ENCODE assay signal across 8 cellular contexts in the genomic region with DNA sequence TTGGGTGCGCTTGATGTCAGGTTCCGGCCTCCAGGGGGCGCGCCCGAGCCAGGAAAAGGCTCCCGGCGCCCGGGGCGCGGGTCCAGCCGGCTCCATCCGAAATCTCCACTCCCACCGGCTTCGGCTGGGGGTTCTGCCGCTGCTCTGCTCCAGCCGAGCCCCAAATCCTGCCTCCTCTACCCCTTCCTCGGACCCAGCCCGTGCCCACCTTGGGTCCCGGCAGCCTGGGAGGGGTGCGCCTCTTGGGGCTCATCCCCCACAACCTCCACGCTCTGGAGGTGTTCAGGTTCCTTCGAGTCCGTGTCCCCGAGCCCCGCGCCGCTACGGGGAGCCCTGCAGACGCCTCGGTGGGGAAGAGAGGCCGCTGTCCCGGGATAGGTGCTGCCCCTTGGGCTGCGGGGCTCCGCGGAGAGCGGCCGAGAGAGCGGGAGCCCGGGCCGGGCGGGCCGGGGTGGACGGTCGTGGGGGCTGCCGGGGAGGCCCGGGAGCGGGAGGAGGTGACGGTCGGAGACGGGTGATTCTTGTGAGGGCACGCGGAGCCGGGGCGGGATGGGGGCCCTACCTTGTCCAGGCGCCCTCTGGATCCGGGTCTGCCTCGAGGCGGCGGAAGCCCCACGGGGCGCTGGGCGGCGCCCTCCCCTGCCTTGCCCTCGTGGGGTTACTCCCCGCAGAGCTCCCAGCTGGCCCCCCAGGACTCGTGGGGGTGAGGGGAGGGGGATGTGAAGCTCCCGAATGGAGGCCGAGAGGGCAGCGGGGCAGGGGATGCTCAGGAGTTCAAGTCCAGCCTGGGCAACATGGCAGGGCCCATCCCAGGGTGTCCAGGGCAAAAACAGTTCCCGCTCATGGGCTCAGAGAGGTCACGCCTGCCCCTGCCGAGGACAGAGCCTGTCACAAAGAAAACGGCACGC. TPM values are rescaled to one million over a fixed set of nuclear protein-coding genes. Genes with fewer than 3 reads are reported as not detected.
A peak's percentile ranks its signal among the peaks of the same experiment; 100 is the strongest.
DNase-seq lines count a peak whose midpoint lies in the region; ATAC-seq and TF ChIP-seq lines count a peak whose summit lies in the region.

No MANE protein-coding gene starts in this region.

- 8 to 13% methylated on average over 65 to 74 of the region's 74 CpGs for WGBS in lung, 2 donors

- H3K4me3 ChIP-seq in duodenal mucosa (ENCODE audit: low read depth in 1 of 2, low read length in 2 of 2) (peak overlapping the region; percentile 61 to 62), lung (no peak overlapping the region)

- H3K9ac ChIP-seq in duodenal mucosa (ENCODE audit: low read depth in 1 of 2, low read length in 2 of 2) = peak overlapping the region in 1 of 2 donors; percentile 63

- H3K27me3 ChIP-seq in duodenal mucosa (ENCODE audit: control insufficient read depth in 1 of 2, insufficient read depth in 2 of 2, low read length in 2 of 2) (no peaks in the 10 kb centered on the region), lung (ENCODE audit: control insufficient read depth, insufficient read depth) (no peaks in the 10 kb centered on the region)

- H3K27ac ChIP-seq in duodenal mucosa (ENCODE audit: low read depth, low read length) = no peak overlapping the region
- peak overlapping the region in 1 of 2 donors; percentile 38 for H3K27ac ChIP-seq in lung (ENCODE audit: low read depth in 1 of 2, low read length in 1 of 2)

- peak; percentile 89 for DNase-seq in AG08395 (ENCODE audit: low spot score)
- peak; percentile 24 for DNase-seq in NCI-H2107 treated with DMSO at 0.1 percent for 48 hours (lab: John Stamatoyannopoulos, UW; ENCODE audit: unreplicated experiment)
- peak; percentile 78 for DNase-seq in activated CD4-positive, alpha-beta T cell treated with anti-CD3 and anti-CD28 coated beads, Interleukin-2, amount 50 U/mL, for 1 hour
- DNase-seq in lung (ENCODE audit: low spot score) = peak; percentile 81
- DNase-seq in stimulated activated CD4-positive, alpha-beta T cell treated with anti-CD3 and anti-CD28 coated beads, TNF-alpha, amount 100 ng/mL, for 24 hours (ENCODE audit: low read depth in 3 of 3) = peak; percentile 57 to 79 (median 67)

- peak; percentile 25 for TF ChIP-seq POLR2A in GM18526 (IDR thresholded peaks at IDR 0.05; ENCODE audit: extremely low read depth, insufficient read length)

- peak; percentile 82 for TF ChIP-seq CTCF in lung (IDR thresholded peaks at IDR 0.05; ENCODE audit: control extremely low read depth, extremely low read depth)

- H3K36me3 ChIP-seq in duodenal mucosa (ENCODE audit: control insufficient read depth in 1 of 2, insufficient read depth in 2 of 2, low read length in 2 of 2) (no peaks in the 10 kb centered on the region), lung (ENCODE audit: control insufficient read depth in 2 of 2, insufficient read depth in 2 of 2, low read length in 2 of 2) (no peaks in the 10 kb centered on the region)

- peak; percentile 89 for ATAC-seq in lung (ENCODE audit: insufficient read depth, low FRiP score)
- no peak for ATAC-seq in HG02623 (IDR thresholded peaks at IDR 0.05; ENCODE audit: unreplicated experiment)

- H3K9me3 ChIP-seq in duodenal mucosa (ENCODE audit: control insufficient read depth in 1 of 2, low read length in 2 of 2) = no peaks in the 10 kb centered on the region
- H3K9me3 ChIP-seq in lung (ENCODE audit: control insufficient read depth in 2 of 2, insufficient read depth in 1 of 2, low read length in 1 of 2) = no peaks in the 10 kb centered on the region

- H3K4me1 ChIP-seq in duodenal mucosa (ENCODE audit: control insufficient read depth in 1 of 2, insufficient read depth in 2 of 2, low read length in 2 of 2) (no peaks in the 10 kb centered on the region), lung (ENCODE audit: control insufficient read depth in 2 of 2, insufficient read depth in 2 of 2, low read length in 2 of 2) (peaks cover 0 to 2% of the 10 kb centered on the region in 2 donors)

RNA-seq across cellular contexts. Expression of a gene that starts 13.2 kb away (rescaled TPM):
- total RNA-seq in lung = 100 to 1,000 TPM in 1 of 2 donors, 10 to 100 TPM in 1; 90.2 to 265 TPM
- 100 to 1,000 TPM; 122 to 190 TPM for polyA plus RNA-seq in lung

RNA-seq across cellular contexts. Expression of a gene that starts 22.0 kb away (rescaled TPM):
- total RNA-seq in lung = 1 to 10 TPM in 1 of 2 donors, under 1 TPM in 1; 0.82 to 1.1 TPM
- polyA plus RNA-seq in lung = under 1 TPM in 1 of 2 donors, not detected in 1; 0.16 TPM

RNA-seq across cellular contexts. Expression of a gene that starts 47.7 kb away (rescaled TPM):
- total RNA-seq in lung = 10 to 100 TPM; 41.1 to 62.1 TPM
- 10 to 100 TPM; 20.5 to 44.3 TPM for polyA plus RNA-seq in lung

RNA-seq across cellular contexts. Expression of a gene that starts 58.3 kb away (rescaled TPM):
- total RNA-seq in lung = 10 to 100 TPM in 1 of 2 donors, 1 to 10 TPM in 1; 8.6 to 24.8 TPM
- polyA plus RNA-seq in lung = 10 to 100 TPM; 23.9 to 29.3 TPM

Comparison
In these comparisons a context has a peak if more than half of its experiments do, and no peak if none do; other contexts are left out.
1. DNase-seq: peak in every context shown above with its lines; median percentile 89 in AG08395; 81 in lung; 78 in activated CD4-positive, alpha-beta T cell treated with anti-CD3 and anti-CD28 coated beads, Interleukin-2, amount 50 U/mL, for 1 hour; 67 in stimulated activated CD4-positive, alpha-beta T cell treated with anti-CD3 and anti-CD28 coated beads, TNF-alpha, amount 100 ng/mL, for 24 hours; 24 in NCI-H2107 treated with DMSO at 0.1 percent for 48 hours.